ENCODE assay signal across 14 cellular contexts in the genomic region with DNA sequence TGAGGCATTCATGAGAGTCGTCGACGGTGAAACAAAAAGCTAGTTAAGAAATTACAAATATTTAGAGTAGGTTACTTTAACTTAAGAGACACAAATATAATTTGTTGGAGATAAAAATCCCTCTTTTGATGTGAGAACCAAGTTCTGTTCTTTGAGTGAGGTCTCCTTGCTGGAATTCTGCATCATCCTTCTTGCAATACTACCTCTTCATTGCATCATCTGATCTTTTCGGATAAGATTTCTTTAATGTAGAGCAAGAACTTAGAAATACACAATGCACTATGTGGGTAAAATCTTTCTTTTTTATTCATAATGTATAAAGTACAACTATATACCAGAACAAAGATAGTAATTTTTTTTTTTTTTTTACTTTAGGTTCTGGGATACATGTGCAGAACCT.
A peak's percentile ranks its signal among the peaks of the same experiment; 100 is the strongest.
DNase-seq lines count a peak whose midpoint lies in the region; ATAC-seq, FAIRE-seq and TF ChIP-seq lines count a peak whose summit lies in the region.
"Had no signal": no experiment of that assay in that cellular context is flagged by ENCODE, and none has a peak within 500 bp of the region (broad histone marks: within the 10 kb centered on the region; RNA-seq: fewer than 3 reads in every experiment).

No MANE protein-coding gene starts in this region.

- H3K27me3 Mint-ChIP-seq in activated CD4-positive, alpha-beta T cell treated with anti-CD3 and anti-CD28 coated beads, Interleukin-2, amount 10 ng/mL, durations not matched to agents 7 days and 5 days: no peaks in the 10 kb centered on the region

- H3K9me3 Mint-ChIP-seq in activated CD4-positive, alpha-beta T cell treated with anti-CD3 and anti-CD28 coated beads, Interleukin-2, amount 10 ng/mL, durations not matched to agents 7 days and 5 days: no peaks in the 10 kb centered on the region

- CTCF ChIA-PET in HepG2 (lab: Yijun Ruan, JAX; ENCODE audit: low intra/inter-chr PET ratio, low total read pairs): no interaction called here
- CTCF ChIA-PET in mammary epithelial cell (lab: Charles Lee; ENCODE audit: low non-redundant PET): no interaction called here
- CTCF ChIA-PET in activated CD4-positive, alpha-beta T cell treated with anti-CD3 and anti-CD28 coated beads, Interleukin-2, amount 10 ng/mL, durations not matched to agents 7 days and 5 days (lab: Charles Lee): interaction anchor here (1.1 to 1.6 kb wide), 6 partner anchors 9 to 105 kb away, joined by 3 to 8 read pairs (median 4); no protein-coding TSS in a partner anchor

- H3K36me3 ChIP-seq in HepG2 (replicated peaks in 1 of 2; ENCODE audit: control insufficient read depth in 1 of 2, insufficient read depth in 2 of 2, low read length in 2 of 2) (no peaks in the 10 kb centered on the region), right lobe of liver (no peaks in the 10 kb centered on the region), mammary epithelial cell (ENCODE audit: insufficient read depth, low read length) (no peaks in the 10 kb centered on the region), hepatocyte (replicated peaks; ENCODE audit: insufficient read depth, low read depth) (no peaks in the 10 kb centered on the region), mucosa of descending colon (ENCODE audit: low read depth) (no peaks in the 10 kb centered on the region), ascending aorta (no peaks in the 10 kb centered on the region)
- H3K36me3 ChIP-seq: cardiac muscle cell had no signal

- POLR2A ChIA-PET in HepG2 (lab: Yijun Ruan, JAX): no interaction called here
- POLR2A ChIA-PET in activated CD4-positive, alpha-beta T cell treated with anti-CD3 and anti-CD28 coated beads, Interleukin-2, amount 10 ng/mL, durations not matched to agents 7 days and 5 days (lab: Charles Lee): no interaction called here

- no peaks in the 10 kb centered on the region for H3K36me3 Mint-ChIP-seq in activated CD4-positive, alpha-beta T cell treated with anti-CD3 and anti-CD28 coated beads, Interleukin-2, amount 10 ng/mL, durations not matched to agents 7 days and 5 days (ENCODE audit: low read depth)

- H3K4me1 ChIP-seq in HepG2 (ENCODE audit: insufficient read depth, low read length) (no peaks in the 10 kb centered on the region), right lobe of liver (no peaks in the 10 kb centered on the region), mammary epithelial cell (ENCODE audit: insufficient read depth, low read length) (peaks cover 30% of the 10 kb centered on the region), hepatocyte (ENCODE audit: insufficient read depth) (peaks cover 6% of the 10 kb centered on the region), mucosa of descending colon (ENCODE audit: low read depth) (no peaks in the 10 kb centered on the region), ascending aorta (no peaks in the 10 kb centered on the region)

- no peak overlapping the region for H3K27ac Mint-ChIP-seq in activated CD4-positive, alpha-beta T cell treated with anti-CD3 and anti-CD28 coated beads, Interleukin-2, amount 10 ng/mL, durations not matched to agents 7 days and 5 days

- no peak overlapping the region for H2AFZ ChIP-seq in HepG2 (ENCODE audit: low read length)
- peak overlapping the region; percentile 62 for H2AFZ ChIP-seq in mammary epithelial cell (ENCODE audit: low read depth, low read length)
- H2AFZ ChIP-seq in hepatocyte: no peak overlapping the region

- no peak overlapping the region for H3K4me3 ChIP-seq in HepG2 (replicated peaks in 1 of 3; ENCODE audit: insufficient read depth in 1 of 3, low read depth in 2 of 3, low read length in 3 of 3)
- no peak overlapping the region for H3K4me3 ChIP-seq in right lobe of liver
- no peak overlapping the region for H3K4me3 ChIP-seq in mammary epithelial cell (replicated peaks in 1 of 3; ENCODE audit: insufficient read depth in 1 of 3, low read depth in 2 of 3, low read length in 3 of 3)
- H3K4me3 ChIP-seq in hepatocyte: no peak overlapping the region
- no peak overlapping the region for H3K4me3 ChIP-seq in mucosa of descending colon
- H3K4me3 ChIP-seq in ascending aorta: no peak overlapping the region
- H3K4me3 ChIP-seq: cardiac muscle cell had no signal

- dilution Hi-C loops in mammary epithelial cell (cut with HindIII; ENCODE audit: low sequenced_read_pairs): no loop called here

- H3K4me3 Mint-ChIP-seq in activated CD4-positive, alpha-beta T cell treated with anti-CD3 and anti-CD28 coated beads, Interleukin-2, amount 10 ng/mL, durations not matched to agents 7 days and 5 days: no peak overlapping the region

- H3K9me2 ChIP-seq in hepatocyte (replicated peaks; ENCODE audit: insufficient read depth): no peaks in the 10 kb centered on the region

- in situ Hi-C loops in HepG2 (cut with HindIII; ENCODE audit: extremely low pct_ligation_motif_present, low pct_unique_long_range_greater_than_20kb): no loop called here
- in situ Hi-C loops in mammary epithelial cell (cut with MboI; ENCODE audit: low sequenced_read_pairs in 2 of 2): no loop called here

- H3K27ac ChIP-seq in HepG2 (ENCODE audit: extremely low read length, insufficient read depth, low read length) (no peak overlapping the region), right lobe of liver (no peak overlapping the region), mammary epithelial cell (ENCODE audit: insufficient read depth, low read depth, low read length) (no peak overlapping the region), hepatocyte (peak overlapping the region; percentile 86), ascending aorta (no peak overlapping the region)
- H3K27ac ChIP-seq: cardiac muscle cell, VCaP had no signal

- DNase-seq in HepG2 (ENCODE audit: low spot score): no peak
- DNase-seq in right lobe of liver: no peak
- DNase-seq in mammary epithelial cell: no peak
- no peak for DNase-seq in hepatocyte (ENCODE audit: low spot score)
- no peak for DNase-seq in activated CD4-positive, alpha-beta T cell treated with anti-CD3 and anti-CD28 coated beads, Interleukin-2, amount 10 ng/mL, durations not matched to agents 7 days and 5 days
- DNase-seq in mucosa of descending colon: no peak
- no peak for DNase-seq in ascending aorta (ENCODE audit: low spot score in 2 of 2)
- DNase-seq in central memory CD4-positive, alpha-beta T cell: no peak
- DNase-seq: GF-D8; NCI-H187 treated with DMSO at 0.1 percent for 48 hours; stimulated activated CD4-positive, alpha-beta T cell treated with anti-CD3 and anti-CD28 coated beads, Interleukin-15, amount 100 ng/mL, for 24 hours; SW 1271 had no signal

- no peak for TF ChIP-seq CTCF in HepG2 (CRISPR knock-in tag; IDR thresholded peaks at IDR 0.05)
- TF ChIP-seq CTCF in right lobe of liver (IDR thresholded peaks at IDR 0.05): no peak
- no peak for TF ChIP-seq CTCF in mammary epithelial cell (conservative IDR thresholded peaks at IDR 0.05 in 1 of 2, IDR thresholded peaks at IDR 0.05 in 1 of 2; ENCODE audit: extremely low read depth in 1 of 2, insufficient read depth in 1 of 2, low read depth in 1 of 2, low read length in 2 of 2)
- no peak for TF ChIP-seq CTCF in hepatocyte (IDR thresholded peaks at IDR 0.05; ENCODE audit: poor library complexity)
- TF ChIP-seq CTCF in mucosa of descending colon (IDR thresholded peaks at IDR 0.05): no peak
- TF ChIP-seq CTCF in ascending aorta (IDR thresholded peaks at IDR 0.05): no peak

- no peak overlapping the region for H3K9ac ChIP-seq in HepG2 (ENCODE audit: insufficient read depth, low read depth, low read length)
- no peak overlapping the region for H3K9ac ChIP-seq in mammary epithelial cell (ENCODE audit: insufficient read depth, low read length)

- H4K20me1 ChIP-seq in HepG2 (ENCODE audit: insufficient read depth, low read length) (no peaks in the 10 kb centered on the region; the same call in 1 of the 2 replicates), mammary epithelial cell (ENCODE audit: insufficient read depth, low read length) (no peaks in the 10 kb centered on the region), hepatocyte (ENCODE audit: insufficient read depth, poor library complexity, severe bottlenecking) (no peaks in the 10 kb centered on the region)

- FAIRE-seq in HepG2 (lab: Jason Lieb, UNC): no peak

- no peak for ATAC-seq in HepG2
- no peak for ATAC-seq in right lobe of liver
- no peak for ATAC-seq in mucosa of descending colon

- no peaks in the 10 kb centered on the region for H3K79me2 ChIP-seq in HepG2 (ENCODE audit: insufficient read depth, low read length)
- H3K79me2 ChIP-seq in mammary epithelial cell (ENCODE audit: insufficient read depth, low read length): no peaks in the 10 kb centered on the region
- H3K79me2 ChIP-seq in hepatocyte: no peaks in the 10 kb centered on the region

- no peaks in the 10 kb centered on the region for H3K9me3 ChIP-seq in HepG2 (ENCODE audit: low read length)
- no peaks in the 10 kb centered on the region for H3K9me3 ChIP-seq in right lobe of liver
- no peaks in the 10 kb centered on the region for H3K9me3 ChIP-seq in mammary epithelial cell (replicated peaks; ENCODE audit: insufficient read depth, low read length)
- no peaks in the 10 kb centered on the region for H3K9me3 ChIP-seq in hepatocyte (ENCODE audit: low read depth)
- H3K9me3 ChIP-seq in mucosa of descending colon: no peaks in the 10 kb centered on the region
- no peaks in the 10 kb centered on the region for H3K9me3 ChIP-seq in ascending aorta

- H3K4me2 ChIP-seq in HepG2 (ENCODE audit: low read depth, low read length) (no peak overlapping the region), mammary epithelial cell (ENCODE audit: insufficient read depth, low read depth, low read length) (peak overlapping the region; percentile 27), hepatocyte (peak overlapping the region; percentile 45)

- TF ChIP-seq EP300 in HepG2 (IDR thresholded peaks at IDR 0.05; ENCODE audit: low read depth in 2 of 2, low read length in 2 of 2) (no peak), HepG2 (CRISPR knock-in tag; IDR thresholded peaks at IDR 0.05; ENCODE audit: borderline replicate concordance) (no peak)

- H3K4me1 Mint-ChIP-seq in activated CD4-positive, alpha-beta T cell treated with anti-CD3 and anti-CD28 coated beads, Interleukin-2, amount 10 ng/mL, durations not matched to agents 7 days and 5 days: peaks cover 35% of the 10 kb centered on the region

- no peak for TF ChIP-seq RAD21 in HepG2 (CRISPR knock-in tag; IDR thresholded peaks at IDR 0.05)

- 77% methylated on average over 4 of the region's 4 CpGs for WGBS in HepG2 (ENCODE audit: low lambda C conversion rate)
- 83% methylated on average over 4 of the region's 4 CpGs for WGBS in right lobe of liver (ENCODE audit: insufficient coverage, low coverage, low lambda C conversion rate, missing lambda C conversion rate)
- WGBS in mammary epithelial cell (ENCODE audit: low coverage, missing lambda C conversion rate): 46% methylated on average over 4 of the region's 4 CpGs
- WGBS in hepatocyte (ENCODE audit: low lambda C conversion rate, missing lambda C conversion rate): 75% methylated on average over 4 of the region's 4 CpGs

- intact Hi-C loops in HepG2 (cut with micrococcal nuclease; ENCODE audit: unreplicated experiment) (no loop called here), right lobe of liver (cut with DNase I) (no loop called here), mammary epithelial cell (cut with micrococcal nuclease) (loop anchor here (10.0 kb wide), 1 partner anchor 244 kb away; no protein-coding TSS in a partner anchor), mucosa of descending colon (cut with DNase I, micrococcal nuclease) (no loop called here), ascending aorta (cut with DNase I) (no loop called here)

- peaks cover 0 to 1% of the 10 kb centered on the region in 2 experiments; a peak in 2 of 5 replicates for H3K27me3 ChIP-seq in HepG2 (ENCODE audit: control insufficient read depth in 1 of 2, insufficient read depth in 2 of 2, low read length in 2 of 2)
- no peaks in the 10 kb centered on the region for H3K27me3 ChIP-seq in right lobe of liver
- H3K27me3 ChIP-seq in mammary epithelial cell (ENCODE audit: insufficient read depth, low read length): no peaks in the 10 kb centered on the region
- no peaks in the 10 kb centered on the region for H3K27me3 ChIP-seq in hepatocyte
- no peaks in the 10 kb centered on the region for H3K27me3 ChIP-seq in ascending aorta
- H3K27me3 ChIP-seq: cardiac muscle cell had no signal

- TF ChIP-seq POLR2A in HepG2 (IDR thresholded peaks at IDR 0.05; ENCODE audit: insufficient read depth in 1 of 2, low read depth in 2 of 2, low read length in 2 of 2): no peak
- TF ChIP-seq POLR2A in right lobe of liver (IDR thresholded peaks at IDR 0.05): no peak

- no TSS peak for BruUV-seq in HepG2 (replicated peaks; lab: Mats Ljungman, UMichigan)
- BruUV-seq in mammary epithelial cell (replicated peaks; lab: Mats Ljungman, UMichigan): no TSS peak
